1 cellular context compared by ENCODE assay signal in the genomic region with DNA sequence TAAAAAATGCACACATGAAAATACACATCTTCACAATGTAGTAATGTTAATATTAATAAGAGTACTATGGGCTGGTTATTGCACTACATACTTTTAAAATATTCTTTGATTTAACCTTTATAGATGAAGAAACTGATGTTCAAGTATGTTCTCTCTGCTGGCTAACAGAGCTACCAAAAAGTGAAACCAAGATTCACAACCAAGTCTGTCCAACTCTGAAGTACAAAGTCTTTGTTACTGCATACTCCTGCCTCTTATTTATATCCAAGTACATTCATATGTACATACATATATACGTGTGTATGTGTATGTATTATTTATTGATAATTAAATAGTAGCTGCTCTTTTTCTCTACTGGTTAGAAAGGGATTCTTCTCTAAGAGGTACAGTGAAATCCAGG.
TF ChIP-seq lines count a peak whose summit lies in the region.

No MANE protein-coding gene starts in this region.

TF ChIP-seq in SK-N-SH treated with all-trans-retinoic acid at 6 μM for 48 hours, 23 proteins besides CTCF, POLR2A, EP300 and RAD21 (continued from another document):
- TF ChIP-seq, protein P1, sequence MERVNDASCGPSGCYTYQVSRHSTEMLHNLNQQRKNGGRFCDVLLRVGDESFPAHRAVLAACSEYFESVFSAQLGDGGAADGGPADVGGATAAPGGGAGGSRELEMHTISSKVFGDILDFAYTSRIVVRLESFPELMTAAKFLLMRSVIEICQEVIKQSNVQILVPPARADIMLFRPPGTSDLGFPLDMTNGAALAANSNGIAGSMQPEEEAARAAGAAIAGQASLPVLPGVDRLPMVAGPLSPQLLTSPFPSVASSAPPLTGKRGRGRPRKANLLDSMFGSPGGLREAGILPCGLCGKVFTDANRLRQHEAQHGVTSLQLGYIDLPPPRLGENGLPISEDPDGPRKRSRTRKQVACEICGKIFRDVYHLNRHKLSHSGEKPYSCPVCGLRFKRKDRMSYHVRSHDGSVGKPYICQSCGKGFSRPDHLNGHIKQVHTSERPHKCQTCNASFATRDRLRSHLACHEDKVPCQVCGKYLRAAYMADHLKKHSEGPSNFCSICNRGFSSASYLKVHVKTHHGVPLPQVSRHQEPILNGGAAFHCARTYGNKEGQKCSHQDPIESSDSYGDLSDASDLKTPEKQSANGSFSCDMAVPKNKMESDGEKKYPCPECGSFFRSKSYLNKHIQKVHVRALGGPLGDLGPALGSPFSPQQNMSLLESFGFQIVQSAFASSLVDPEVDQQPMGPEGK (CRISPR knock-in tag; IDR thresholded peaks at IDR 0.05; ENCODE audit: borderline replicate concordance) = no peak
- no peak for TF ChIP-seq TOX (CRISPR knock-in tag; IDR thresholded peaks at IDR 0.05; ENCODE audit: borderline replicate concordance)
- TF ChIP-seq, protein P2, sequence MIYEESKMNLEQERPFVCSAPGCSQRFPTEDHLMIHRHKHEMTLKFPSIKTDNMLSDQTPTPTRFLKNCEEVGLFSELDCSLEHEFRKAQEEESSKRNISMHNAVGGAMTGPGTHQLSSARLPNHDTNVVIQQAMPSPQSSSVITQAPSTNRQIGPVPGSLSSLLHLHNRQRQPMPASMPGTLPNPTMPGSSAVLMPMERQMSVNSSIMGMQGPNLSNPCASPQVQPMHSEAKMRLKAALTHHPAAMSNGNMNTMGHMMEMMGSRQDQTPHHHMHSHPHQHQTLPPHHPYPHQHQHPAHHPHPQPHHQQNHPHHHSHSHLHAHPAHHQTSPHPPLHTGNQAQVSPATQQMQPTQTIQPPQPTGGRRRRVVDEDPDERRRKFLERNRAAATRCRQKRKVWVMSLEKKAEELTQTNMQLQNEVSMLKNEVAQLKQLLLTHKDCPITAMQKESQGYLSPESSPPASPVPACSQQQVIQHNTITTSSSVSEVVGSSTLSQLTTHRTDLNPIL (CRISPR knock-in tag; IDR thresholded peaks at IDR 0.05; ENCODE audit: low read depth) = no peak
- TF ChIP-seq OSR1 (CRISPR knock-in tag; IDR thresholded peaks at IDR 0.05) = no peak
- no peak for TF ChIP-seq RARB (CRISPR knock-in tag; IDR thresholded peaks at IDR 0.05)
- TF ChIP-seq TCF4 (CRISPR knock-in tag; IDR thresholded peaks at IDR 0.05; ENCODE audit: borderline replicate concordance) = no peak
- TF ChIP-seq ZNF70 (CRISPR knock-in tag; IDR thresholded peaks at IDR 0.05) = no peak
- TF ChIP-seq PPARA (CRISPR knock-in tag; IDR thresholded peaks at IDR 0.05; ENCODE audit: borderline replicate concordance) = no peak
- no peak for TF ChIP-seq ISL1 (CRISPR knock-in tag; IDR thresholded peaks at IDR 0.05)
- TF ChIP-seq CSDC2 (CRISPR knock-in tag; IDR thresholded peaks at IDR 0.05) = no peak
- TF ChIP-seq ZC3H10 (CRISPR knock-in tag; IDR thresholded peaks at IDR 0.05) = no peak
- no peak for TF ChIP-seq ZFP30 (CRISPR knock-in tag; IDR thresholded peaks at IDR 0.05)
- no peak for TF ChIP-seq ARNTL (CRISPR knock-in tag; IDR thresholded peaks at IDR 0.05; ENCODE audit: borderline replicate concordance, low read depth)
